1 cellular context compared by ENCODE assay signal in genomic region chr18:28036481-28036880, GRCh38.
TF ChIP-seq lines count a peak whose summit lies in the region.

No MANE protein-coding gene starts in this region.

TF ChIP-seq in SK-N-SH, 30 proteins besides CTCF, POLR2A, EP300 and RAD21 (continued from another document):
- TF ChIP-seq ZBTB33 (IDR thresholded peaks at IDR 0.05; ENCODE audit: borderline replicate concordance, low read depth) (no peak), RXRA (IDR thresholded peaks at IDR 0.05; ENCODE audit: borderline replicate concordance, low read depth) (no peak), YY1 (IDR thresholded peaks at IDR 0.05; ENCODE audit: low read depth) (no peak), FOSL2 (IDR thresholded peaks at IDR 0.05; ENCODE audit: borderline replicate concordance, low read depth) (no peak), POLR2AphosphoS5 (IDR thresholded peaks at IDR 0.05; ENCODE audit: low read depth, low read length) (no peak), GATA2 (CRISPR knock-in tag; IDR thresholded peaks at IDR 0.05) (no peak)
